Comparison of ENCODE assay signal across 9 cellular contexts in genomic region chr7:91266067-91266930, GRCh38. TPM values are rescaled to one million over a fixed set of nuclear protein-coding genes. Genes with fewer than 3 reads are reported as not detected.
DNase-seq lines count a peak whose midpoint lies in the region; ATAC-seq lines count a peak whose summit lies in the region.
"Had no signal": no experiment of that assay in that cellular context is flagged by ENCODE, and none has a peak within 500 bp of the region (broad histone marks: within the 10 kb centered on the region; RNA-seq: fewer than 3 reads in every experiment).

No MANE protein-coding gene starts in this region.

- DNase-seq in NCI-H2029 treated with DMSO at 0.1 percent for 48 hours (lab: John Stamatoyannopoulos, UW), result no peak
- DNase-seq: MV-4-11 had no signal

- peaks cover 22% of the 10 kb centered on the region for H3K79me2 ChIP-seq in ACC112 (ENCODE audit: control insufficient read depth, insufficient read depth, low read length, unreplicated experiment)

- H3K9me3 ChIP-seq in HUES64 (ENCODE audit: insufficient read depth, low read depth, low read length), result no peaks in the 10 kb centered on the region
- no peaks in the 10 kb centered on the region for H3K9me3 ChIP-seq in endocrine pancreas (ENCODE audit: control insufficient read depth, low read length)
- H3K9me3 ChIP-seq in muscle layer of colon (ENCODE audit: low read length), result no peaks in the 10 kb centered on the region

- ATAC-seq in HG02840 (IDR thresholded peaks at IDR 0.05; ENCODE audit: low FRiP score, unreplicated experiment) (no peak), HG03280 (IDR thresholded peaks at IDR 0.05; ENCODE audit: unreplicated experiment) (no peak), GM18868 (IDR thresholded peaks at IDR 0.05; ENCODE audit: unreplicated experiment) (no peak)

- H3K27me3 ChIP-seq in ACC112 (ENCODE audit: insufficient read depth, low read length) (no peaks in the 10 kb centered on the region), HUES64 (ENCODE audit: insufficient read depth, low read length) (peaks cover 89% of the 10 kb centered on the region), endocrine pancreas (ENCODE audit: control insufficient read depth, insufficient read depth, low read length) (no peaks in the 10 kb centered on the region), muscle layer of colon (ENCODE audit: control insufficient read depth in 1 of 2, insufficient read depth in 2 of 2, low read length in 2 of 2) (no peaks in the 10 kb centered on the region)

- H3K4me3 ChIP-seq in ACC112 (ENCODE audit: low read depth, low read length) (peak overlapping the region; percentile 96), HUES64 (ENCODE audit: low read length) (peak overlapping the region; percentile 63), endocrine pancreas (ENCODE audit: control insufficient read depth, insufficient read depth, low read length) (no peak overlapping the region), muscle layer of colon (ENCODE audit: low read depth in 1 of 2, low read length in 2 of 2) (peak overlapping the region; percentile 76 to 95)

- no peak overlapping the region for H2AFZ ChIP-seq in ACC112 (ENCODE audit: low read length, unreplicated experiment)

- 21% methylated on average over 58 of the region's 58 CpGs for WGBS in HUES64

- no peaks in the 10 kb centered on the region for H3K36me3 ChIP-seq in ACC112 (ENCODE audit: insufficient read depth, low read length)
- H3K36me3 ChIP-seq in HUES64 (ENCODE audit: insufficient read depth, low read length), result no peaks in the 10 kb centered on the region
- H3K36me3 ChIP-seq in endocrine pancreas (ENCODE audit: control insufficient read depth, insufficient read depth, low read length), result no peaks in the 10 kb centered on the region
- no peaks in the 10 kb centered on the region for H3K36me3 ChIP-seq in muscle layer of colon (ENCODE audit: insufficient read depth, low read length)

- H3K9ac ChIP-seq in HUES64 (ENCODE audit: low read depth, low read length) (no peak overlapping the region), endocrine pancreas (ENCODE audit: control insufficient read depth, insufficient read depth, low read length) (peak overlapping the region; percentile 38), muscle layer of colon (ENCODE audit: low read length) (peak overlapping the region; percentile 8)

- H3K27ac ChIP-seq in ACC112 (ENCODE audit: low read depth, low read length) (no peak overlapping the region), HUES64 (ENCODE audit: low read depth, low read length) (no peak overlapping the region), muscle layer of colon (ENCODE audit: low read depth, low read length) (peak overlapping the region; percentile 82)

- peaks cover 26% of the 10 kb centered on the region for H3K4me1 ChIP-seq in ACC112 (ENCODE audit: control insufficient read depth, insufficient read depth, low read length, unreplicated experiment)
- peaks cover 20% of the 10 kb centered on the region for H3K4me1 ChIP-seq in HUES64 (ENCODE audit: insufficient read depth, low read length)
- no peaks in the 10 kb centered on the region for H3K4me1 ChIP-seq in endocrine pancreas (ENCODE audit: control insufficient read depth, insufficient read depth, low read length)
- H3K4me1 ChIP-seq in muscle layer of colon (ENCODE audit: insufficient read depth, low read length), result peaks cover 3% of the 10 kb centered on the region

RNA-seq across cellular contexts. Expression of gene FZD1, which starts 2.1 kb away (rescaled TPM):
- polyA plus RNA-seq in HUES64 (2013, experiment 1 of 2), result 3.0 TPM
- 3.7 TPM for polyA plus RNA-seq in HUES64 (2013, experiment 2 of 2)
